ENCODE assay signal across 1 cellular context in the genomic region with DNA sequence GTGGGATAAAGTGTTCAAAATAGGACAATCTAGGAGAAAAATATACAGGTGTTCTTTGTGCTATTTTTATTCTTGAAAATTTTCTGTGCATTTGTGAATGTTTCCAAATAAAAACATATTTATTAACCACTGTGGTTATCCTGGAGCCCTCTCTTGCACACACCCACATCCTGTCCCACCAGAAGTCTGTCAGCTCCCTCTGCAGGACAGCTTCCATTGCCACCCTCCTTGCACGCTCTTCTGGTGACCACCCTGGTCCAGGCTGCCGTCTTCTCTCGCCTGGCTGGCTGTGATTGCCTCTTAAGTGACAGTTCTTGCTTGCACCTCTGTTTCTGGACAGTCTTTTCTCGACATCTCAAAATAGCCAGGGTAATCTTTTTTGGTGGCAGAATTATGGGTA.
TF ChIP-seq lines count a peak whose summit lies in the region.

No MANE protein-coding gene starts in this region.

TF ChIP-seq in GM23338, 12 proteins besides CTCF, POLR2A, EP300 and RAD21 (continued from another document):
- TF ChIP-seq ZNF462 (CRISPR knock-in tag; IDR thresholded peaks at IDR 0.05), result no peak
- TF ChIP-seq ZNF331 (CRISPR knock-in tag; IDR thresholded peaks at IDR 0.05; ENCODE audit: low read depth), result no peak
- no peak for TF ChIP-seq EZH2phosphoT487 (IDR thresholded peaks at IDR 0.05; ENCODE audit: unreplicated experiment)
- no peak for TF ChIP-seq JUNB (IDR thresholded peaks at IDR 0.05; ENCODE audit: unreplicated experiment)
- TF ChIP-seq, protein P1, sequence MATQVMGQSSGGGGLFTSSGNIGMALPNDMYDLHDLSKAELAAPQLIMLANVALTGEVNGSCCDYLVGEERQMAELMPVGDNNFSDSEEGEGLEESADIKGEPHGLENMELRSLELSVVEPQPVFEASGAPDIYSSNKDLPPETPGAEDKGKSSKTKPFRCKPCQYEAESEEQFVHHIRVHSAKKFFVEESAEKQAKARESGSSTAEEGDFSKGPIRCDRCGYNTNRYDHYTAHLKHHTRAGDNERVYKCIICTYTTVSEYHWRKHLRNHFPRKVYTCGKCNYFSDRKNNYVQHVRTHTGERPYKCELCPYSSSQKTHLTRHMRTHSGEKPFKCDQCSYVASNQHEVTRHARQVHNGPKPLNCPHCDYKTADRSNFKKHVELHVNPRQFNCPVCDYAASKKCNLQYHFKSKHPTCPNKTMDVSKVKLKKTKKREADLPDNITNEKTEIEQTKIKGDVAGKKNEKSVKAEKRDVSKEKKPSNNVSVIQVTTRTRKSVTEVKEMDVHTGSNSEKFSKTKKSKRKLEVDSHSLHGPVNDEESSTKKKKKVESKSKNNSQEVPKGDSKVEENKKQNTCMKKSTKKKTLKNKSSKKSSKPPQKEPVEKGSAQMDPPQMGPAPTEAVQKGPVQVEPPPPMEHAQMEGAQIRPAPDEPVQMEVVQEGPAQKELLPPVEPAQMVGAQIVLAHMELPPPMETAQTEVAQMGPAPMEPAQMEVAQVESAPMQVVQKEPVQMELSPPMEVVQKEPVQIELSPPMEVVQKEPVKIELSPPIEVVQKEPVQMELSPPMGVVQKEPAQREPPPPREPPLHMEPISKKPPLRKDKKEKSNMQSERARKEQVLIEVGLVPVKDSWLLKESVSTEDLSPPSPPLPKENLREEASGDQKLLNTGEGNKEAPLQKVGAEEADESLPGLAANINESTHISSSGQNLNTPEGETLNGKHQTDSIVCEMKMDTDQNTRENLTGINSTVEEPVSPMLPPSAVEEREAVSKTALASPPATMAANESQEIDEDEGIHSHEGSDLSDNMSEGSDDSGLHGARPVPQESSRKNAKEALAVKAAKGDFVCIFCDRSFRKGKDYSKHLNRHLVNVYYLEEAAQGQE (IDR thresholded peaks at IDR 0.05; ENCODE audit: unreplicated experiment), result no peak
